In genomic region chr13:20525601-20526544, GRCh38 we compare ENCODE assay signal across 8 cellular contexts. TPM values are rescaled to one million over a fixed set of nuclear protein-coding genes. Genes with fewer than 3 reads are reported as not detected.
DNase-seq lines count a peak whose midpoint lies in the region; ATAC-seq and TF ChIP-seq lines count a peak whose summit lies in the region.

TSS of gene CRYL1 (minus strand) at chr13:20525857. CDS start at chr13:20525794, 63 bp downstream.

- CTCF ChIA-PET in activated CD4-positive, alpha-beta memory T cell treated with anti-CD3 and anti-CD28 coated beads, Interleukin-2, amount 10 ng/mL, durations not matched to agents 7 days and 5 days (lab: Charles Lee): interaction anchor here (0.9 to 1.6 kb wide), 2 partner anchors 33 to 178 kb away, joined by 3 to 6 read pairs; partner anchors contain the start of gene IL17D

- H3K27ac Mint-ChIP-seq in activated CD4-positive, alpha-beta memory T cell treated with anti-CD3 and anti-CD28 coated beads, Interleukin-2, amount 10 ng/mL, durations not matched to agents 7 days and 5 days: peak within 1 kb of the TSS; percentile 77

- TF ChIP-seq CTCF in lower lobe of right lung (IDR thresholded peaks at IDR 0.05): no peak

- peak within 1 kb of the TSS; percentile 79 for H3K4me3 Mint-ChIP-seq in activated CD4-positive, alpha-beta memory T cell treated with anti-CD3 and anti-CD28 coated beads, Interleukin-2, amount 10 ng/mL, durations not matched to agents 7 days and 5 days

- peak within 1 kb of the TSS; percentile 95 for H3K4me3 ChIP-seq in lower lobe of right lung

- peaks cover 7% of the 10 kb centered on the region for H3K9me3 Mint-ChIP-seq in activated CD4-positive, alpha-beta memory T cell treated with anti-CD3 and anti-CD28 coated beads, Interleukin-2, amount 10 ng/mL, durations not matched to agents 7 days and 5 days

- H3K27me3 Mint-ChIP-seq in activated CD4-positive, alpha-beta memory T cell treated with anti-CD3 and anti-CD28 coated beads, Interleukin-2, amount 10 ng/mL, durations not matched to agents 7 days and 5 days: no peaks in the 10 kb centered on the region

- no peaks in the 10 kb centered on the region for H3K9me3 ChIP-seq in lower lobe of right lung

- H3K36me3 ChIP-seq in lower lobe of right lung: no peaks in the 10 kb centered on the region

- peaks cover 34% of the 10 kb centered on the region for H3K4me1 Mint-ChIP-seq in activated CD4-positive, alpha-beta memory T cell treated with anti-CD3 and anti-CD28 coated beads, Interleukin-2, amount 10 ng/mL, durations not matched to agents 7 days and 5 days

- intact Hi-C loops in lower lobe of right lung (cut with DNase I): no loop called here

- peaks cover 19% of the 10 kb centered on the region for H3K4me1 ChIP-seq in lower lobe of right lung

- POLR2A ChIA-PET in activated CD4-positive, alpha-beta memory T cell treated with anti-CD3 and anti-CD28 coated beads, Interleukin-2, amount 10 ng/mL, durations not matched to agents 7 days and 5 days (lab: Charles Lee): interaction anchor here (0.6 to 1.9 kb wide), 16 partner anchors 10 to 541 kb away, joined by 3 to 7 read pairs (median 4); partner anchors contain the start of genes EEF1AKMT1, IFT88 and IL17D

- ATAC-seq in GM19025 (IDR thresholded peaks at IDR 0.05; ENCODE audit: low read depth, unreplicated experiment) (peak; percentile 86), HG03342 (IDR thresholded peaks at IDR 0.05; ENCODE audit: unreplicated experiment) (peak; percentile 66), lower lobe of right lung (peak; percentile 97 to 99)

- peak within 1 kb of the TSS; percentile 87 for H3K27ac ChIP-seq in lower lobe of right lung

- peaks cover 5% of the 10 kb centered on the region for H3K36me3 Mint-ChIP-seq in activated CD4-positive, alpha-beta memory T cell treated with anti-CD3 and anti-CD28 coated beads, Interleukin-2, amount 10 ng/mL, durations not matched to agents 7 days and 5 days (ENCODE audit: low read depth)

- H3K27me3 ChIP-seq in lower lobe of right lung (ENCODE audit: low read depth): no peaks in the 10 kb centered on the region

- DNase-seq in AG08396 (ENCODE audit: low spot score): peak; percentile 89
- peak; percentile 25 for DNase-seq in NCI-H774 (lab: John Stamatoyannopoulos, UW)
- peak; percentile 80 for DNase-seq in activated CD4-positive, alpha-beta memory T cell treated with anti-CD3 and anti-CD28 coated beads, Interleukin-2, amount 10 ng/mL, durations not matched to agents 7 days and 5 days
- peak; percentile 70 for DNase-seq in ecto neural progenitor cell (ENCODE audit: low spot score)
- DNase-seq in lower lobe of right lung: peak; percentile 87
- DNase-seq in stimulated activated CD4-positive, alpha-beta T cell treated with anti-CD3 and anti-CD28 coated beads, TNF-alpha, amount 100 ng/mL, for 1 hour (ENCODE audit: low read depth in 3 of 3, low spot score in 1 of 3): peak; percentile 22 to 60 (median 46)

RNA-seq across cellular contexts. Expression of gene CRYL1, which starts in this region (rescaled TPM):
- 10 to 100 TPM; 20.1 to 22.8 TPM for total RNA-seq in activated CD4-positive, alpha-beta memory T cell treated with anti-CD3 and anti-CD28 coated beads, Interleukin-2, amount 10 ng/mL, durations not matched to agents 7 days and 5 days
- 24.9 TPM for total RNA-seq in lower lobe of right lung

Comparison
In these comparisons a context has a peak if more than half of its experiments do, and no peak if none do; other contexts are left out.
1. Peak in every context shown above with its lines: DNase-seq, ATAC-seq, H3K4me3 ChIP-seq and H3K27ac ChIP-seq.
2. DNase-seq: peak in every context shown above with its lines; median percentile 89 in AG08396; 87 in lower lobe of right lung; 80 in activated CD4-positive, alpha-beta memory T cell treated with anti-CD3 and anti-CD28 coated beads, Interleukin-2, amount 10 ng/mL, durations not matched to agents 7 days and 5 days; 70 in ecto neural progenitor cell; 46 in stimulated activated CD4-positive, alpha-beta T cell treated with anti-CD3 and anti-CD28 coated beads, TNF-alpha, amount 100 ng/mL, for 1 hour; 25 in NCI-H774.